Comparison of ENCODE assay signal across 17 cellular contexts in the genomic region with DNA sequence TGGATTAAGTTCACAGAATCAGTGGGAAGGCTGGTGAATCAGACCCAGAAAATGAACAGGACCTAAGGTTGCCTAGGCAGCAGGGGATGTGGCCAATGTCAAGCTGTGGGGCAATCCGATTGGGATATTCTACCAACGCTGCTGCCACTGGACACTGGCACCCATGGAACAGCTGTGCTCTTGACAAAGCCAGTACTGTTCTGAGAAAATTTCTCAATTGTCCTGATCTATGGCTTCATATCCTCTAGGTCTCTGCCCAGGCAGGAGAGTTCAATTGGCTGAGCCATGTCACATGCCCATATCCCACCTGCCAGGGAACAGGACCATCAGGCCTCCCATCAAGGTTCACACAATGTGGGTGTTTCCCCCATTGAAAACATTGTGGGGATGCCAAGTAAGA. TPM values are rescaled to one million over a fixed set of nuclear protein-coding genes. Genes with fewer than 3 reads are reported as not detected.
"Had no signal": no experiment of that assay in that cellular context is flagged by ENCODE, and none has a peak within 500 bp of the region (broad histone marks: within the 10 kb centered on the region; RNA-seq: fewer than 3 reads in every experiment).

No MANE protein-coding gene starts in this region.

- H3K36me3 Mint-ChIP-seq: activated naive CD4-positive, alpha-beta T cell treated with anti-CD3 and anti-CD28 coated beads, Interleukin-2, amount 50 U/mL, for 24 hours; T-cell had no signal

- H3K9me3 Mint-ChIP-seq: activated B cell treated with CpG ODN at 0.5 μM for 24 hours; activated CD4-positive, alpha-beta T cell treated with anti-CD3 and anti-CD28 coated beads, Interleukin-2, amount 10 ng/mL, durations not matched to agents 24 days and 14 days; activated naive CD4-positive, alpha-beta T cell treated with anti-CD3 and anti-CD28 coated beads, Interleukin-2, amount 50 U/mL, for 24 hours; activated T-helper 2 cell treated with anti-CD3 and anti-CD28 coated beads, Interferon-gamma antibody, Interleukin-2, Interleukin-4, amounts not matched to agents 10 μg/mL and 5 μg/mL and 100 μg/mL, durations not matched to agents 14 hours and 24 hours and 36 hours; dendritic cell treated with granulocyte-macrophage colony-stimulating factor and Interleukin-4, amounts not matched to agents 40 ng/mL and 50 ng/mL, for 4 days; endodermal cell; T-cell had no signal

- ATAC-seq: body of pancreas, T-cell had no signal

- DNase-seq: activated B cell treated with CpG ODN at 0.5 μM for 24 hours; activated CD4-positive, alpha-beta T cell treated with anti-CD3 and anti-CD28 coated beads, Interleukin-2, amount 10 ng/mL, durations not matched to agents 24 days and 14 days; activated CD8-positive, alpha-beta memory T cell treated with anti-CD3 and anti-CD28 coated beads for 24 hours; activated T-cell treated with anti-CD3 and anti-CD28 coated beads for 4 hours; body of pancreas; endodermal cell; erythroblast; glutamatergic neuron; nephron progenitor cell; stimulated activated CD4-positive, alpha-beta T cell treated with anti-CD3 and anti-CD28 coated beads, Interleukin-4, amount 100 ng/mL, for 4 hours; T-cell; transverse colon had no signal

- H3K27me3 ChIP-seq: body of pancreas had no signal

- H3K27ac Mint-ChIP-seq: activated B cell treated with CpG ODN at 0.5 μM for 24 hours; activated CD4-positive, alpha-beta T cell treated with anti-CD3 and anti-CD28 coated beads, Interleukin-2, amount 10 ng/mL, durations not matched to agents 24 days and 14 days; activated naive CD4-positive, alpha-beta T cell treated with anti-CD3 and anti-CD28 coated beads, Interleukin-2, amount 50 U/mL, for 24 hours; activated T-helper 2 cell treated with anti-CD3 and anti-CD28 coated beads, Interferon-gamma antibody, Interleukin-2, Interleukin-4, amounts not matched to agents 10 μg/mL and 5 μg/mL and 100 μg/mL, durations not matched to agents 14 hours and 24 hours and 36 hours; dendritic cell treated with granulocyte-macrophage colony-stimulating factor and Interleukin-4, amounts not matched to agents 40 ng/mL and 50 ng/mL, for 4 days; endodermal cell; nephron progenitor cell; T-cell had no signal

- H3K36me3 ChIP-seq: transverse colon had no signal

- H3K4me3 ChIP-seq: body of pancreas, SK-N-MC, transverse colon had no signal

- H3K4me1 ChIP-seq: transverse colon had no signal

- H3K27ac ChIP-seq: SK-N-MC, transverse colon had no signal

- H3K9me3 ChIP-seq: body of pancreas, transverse colon had no signal

- H3K4me3 Mint-ChIP-seq: activated B cell treated with CpG ODN at 0.5 μM for 24 hours; activated CD4-positive, alpha-beta T cell treated with anti-CD3 and anti-CD28 coated beads, Interleukin-2, amount 10 ng/mL, durations not matched to agents 24 days and 14 days; activated naive CD4-positive, alpha-beta T cell treated with anti-CD3 and anti-CD28 coated beads, Interleukin-2, amount 50 U/mL, for 24 hours; dendritic cell treated with granulocyte-macrophage colony-stimulating factor and Interleukin-4, amounts not matched to agents 40 ng/mL and 50 ng/mL, for 4 days; endodermal cell; nephron progenitor cell; T-cell had no signal

RNA-seq across cellular contexts. Expression of a gene that starts 6.2 kb away (rescaled TPM):
- total RNA-seq: activated B cell treated with CpG ODN at 0.5 μM for 24 hours; activated CD4-positive, alpha-beta T cell treated with anti-CD3 and anti-CD28 coated beads, Interleukin-2, amount 10 ng/mL, durations not matched to agents 24 days and 14 days; osteocyte had no signal
